8 cellular contexts compared by ENCODE assay signal in genomic region chrX:73562986-73563739, GRCh38. TPM values are rescaled to one million over a fixed set of nuclear protein-coding genes. Genes with fewer than 3 reads are reported as not detected.
DNase-seq lines count a peak whose midpoint lies in the region; ATAC-seq and TF ChIP-seq lines count a peak whose summit lies in the region.

Gene CHIC1, plus strand, starts transcription at chrX:73563197. Its CDS starts 88 bp downstream, at chrX:73563285.

- TF ChIP-seq CTCF in choroid plexus epithelial cell (conservative IDR thresholded peaks at IDR 0.05; ENCODE audit: low read depth, low read length), result no peak

- ATAC-seq in GM18508 (IDR thresholded peaks at IDR 0.05; ENCODE audit: insufficient read depth, unreplicated experiment), result peak; percentile 37
- peak; percentile 64 for ATAC-seq in HG02973 (IDR thresholded peaks at IDR 0.05; ENCODE audit: unreplicated experiment)
- ATAC-seq in activated CD4-positive, alpha-beta T cell treated with anti-CD3 and anti-CD28 coated beads for 36 hours, result peak; percentile 78

- peak within 1 kb of the TSS; percentile 99 for H3K27ac Mint-ChIP-seq in activated CD4-positive, alpha-beta T cell treated with anti-CD3 and anti-CD28 coated beads for 36 hours

- CTCF ChIA-PET in activated CD4-positive, alpha-beta T cell treated with anti-CD3 and anti-CD28 coated beads for 36 hours (lab: Charles Lee), result no interaction called here

- intact Hi-C loops in activated CD4-positive, alpha-beta T cell treated with anti-CD3 and anti-CD28 coated beads for 36 hours (cut with DNase I, micrococcal nuclease), result loop anchor here in 1 of 2 experiments (2.0 kb wide), 1 partner anchor 382 kb away; no protein-coding TSS in a partner anchor

- no peaks in the 10 kb centered on the region for H3K9me3 Mint-ChIP-seq in activated CD4-positive, alpha-beta T cell treated with anti-CD3 and anti-CD28 coated beads for 36 hours (ENCODE audit: low read depth)

- POLR2A ChIA-PET in activated CD4-positive, alpha-beta T cell treated with anti-CD3 and anti-CD28 coated beads for 36 hours (lab: Charles Lee), result no interaction called here

- no peaks in the 10 kb centered on the region for H3K36me3 Mint-ChIP-seq in activated CD4-positive, alpha-beta T cell treated with anti-CD3 and anti-CD28 coated beads for 36 hours (ENCODE audit: low read depth)

- H3K4me3 Mint-ChIP-seq in activated CD4-positive, alpha-beta T cell treated with anti-CD3 and anti-CD28 coated beads for 36 hours, result peak within 1 kb of the TSS; percentile 86

- DNase-seq in NCI-H2171 (lab: John Stamatoyannopoulos, UW) (peak; percentile 67), choroid plexus epithelial cell (ENCODE audit: low read depth) (peak; percentile 77), kidney tubule cell (ENCODE audit: low spot score) (peak; percentile 69), NOMO-1 treated with DMSO at 0.1 percent for 48 hours (lab: John Stamatoyannopoulos, UW; ENCODE audit: unreplicated experiment) (no peak)
- peak; percentile 80 for DNase-seq in activated CD4-positive, alpha-beta T cell treated with anti-CD3 and anti-CD28 coated beads for 36 hours
- peak; percentile 31 to 49 (median 46) for DNase-seq in stimulated activated CD4-positive, alpha-beta T cell treated with anti-CD3 and anti-CD28 coated beads, Interleukin-1b, Interleukin-23, amount 100 ng/mL, for 24 hours (ENCODE audit: low read depth in 4 of 4, low spot score in 1 of 4)

- H3K27me3 Mint-ChIP-seq in activated CD4-positive, alpha-beta T cell treated with anti-CD3 and anti-CD28 coated beads for 36 hours, result no peaks in the 10 kb centered on the region

- peaks cover 12% of the 10 kb centered on the region for H3K4me1 Mint-ChIP-seq in activated CD4-positive, alpha-beta T cell treated with anti-CD3 and anti-CD28 coated beads for 36 hours

- H3K4me3 ChIP-seq in choroid plexus epithelial cell (ENCODE audit: low read depth, low read length), result peak within 1 kb of the TSS; percentile 72

RNA-seq across cellular contexts. Expression of gene CHIC1, which starts in this region (rescaled TPM):
- total RNA-seq in activated CD4-positive, alpha-beta T cell treated with anti-CD3 and anti-CD28 coated beads for 36 hours, result 1 to 10 TPM; 3.7 to 4.7 TPM
